In genomic region chr3:131804565-131805133, GRCh38 we compare ENCODE assay signal across 25 cellular contexts.
DNase-seq lines count a peak whose midpoint lies in the region; ATAC-seq, FAIRE-seq and TF ChIP-seq lines count a peak whose summit lies in the region.
"Had no signal": no experiment of that assay in that cellular context is flagged by ENCODE, and none has a peak within 500 bp of the region (broad histone marks: within the 10 kb centered on the region; RNA-seq: fewer than 3 reads in every experiment).

No MANE protein-coding gene starts in this region.

- WGBS in A549 (ENCODE audit: missing lambda C conversion rate), result 83% methylated on average over 3 of the region's 3 CpGs
- no CpG with 5 or more reads among the region's 3 CpGs for WGBS in IMR-90 (ENCODE audit: extremely low coverage in 2 of 2, insufficient read length in 1 of 2), 2 experiments

- no peak overlapping the region for H4K8ac ChIP-seq in IMR-90 (ENCODE audit: low read depth in 2 of 2, low read length in 2 of 2)

- no peak for TF ChIP-seq POLR2A in A549 (IDR thresholded peaks at IDR 0.05; ENCODE audit: low read length)
- TF ChIP-seq POLR2A in IMR-90 (IDR thresholded peaks at IDR 0.05; ENCODE audit: low read depth, low read length), result no peak

- H3K4ac ChIP-seq in IMR-90 (ENCODE audit: low read depth, low read length), result no peak overlapping the region

- H3K18ac ChIP-seq in IMR-90 (ENCODE audit: low read depth, low read length), result no peak overlapping the region

- DNase-seq in A549 (ENCODE audit: low read depth in 1 of 2, low spot score in 1 of 2) (no peak), IMR-90 (no peak), cardiac fibroblast (ENCODE audit: low read depth in 2 of 2) (peak; percentile 1 to 46), left ventricle myocardium inferior (peak; percentile 62), NCI-H2029 (lab: John Stamatoyannopoulos, UW) (no peak), SK-N-DZ (ENCODE audit: low spot score) (no peak), GM10266 (ENCODE audit: extremely low spot score) (no peak)
- DNase-seq: activated CD4-positive, alpha-beta T cell treated with anti-CD3 and anti-CD28 coated beads, Interleukin-2, amount 50 U/mL, for 48 hours; activated CD8-positive, alpha-beta memory T cell treated with anti-CD3 and anti-CD28 coated beads, Interleukin-2, amount 50 U/mL, for 4 hours; aorta; DMS53; GOT3; kidney; NCI-H187; NCI-H69; psoas muscle; T-helper 9 cell had no signal

- no TSS peak for BruUV-seq in IMR-90 (replicated peaks; lab: Mats Ljungman, UMichigan)

- CTCF ChIA-PET in A549 (lab: Yijun Ruan, JAX) (interaction anchor here (1.8 to 2.4 kb wide), 2 partner anchors 225 kb away, joined by 5 read pairs; no protein-coding TSS in a partner anchor), IMR-90 (lab: Yijun Ruan, JAX) (no interaction called here)

- H2BK15ac ChIP-seq in IMR-90 (ENCODE audit: low read depth, low read length), result no peak overlapping the region

- H2AK5ac ChIP-seq in IMR-90 (ENCODE audit: low read depth, low read length), result no peak overlapping the region

- H3K36me3 ChIP-seq in IMR-90 (ENCODE audit: control insufficient read depth, insufficient read depth, low read length), result no peaks in the 10 kb centered on the region
- no peaks in the 10 kb centered on the region for H3K36me3 ChIP-seq in left ventricle myocardium inferior
- H3K36me3 ChIP-seq: BLaER1, neutrophil had no signal

- no peak for ATAC-seq in A549
- no peak for ATAC-seq in IMR-90 (ENCODE audit: low read depth)
- ATAC-seq in HG03280 (IDR thresholded peaks at IDR 0.05; ENCODE audit: unreplicated experiment), result no peak
- ATAC-seq: esophagus mucosa, psoas muscle had no signal

- H3K27me3 ChIP-seq in IMR-90 (ENCODE audit: control insufficient read depth, insufficient read depth, low read length) (no peaks in the 10 kb centered on the region), left ventricle myocardium inferior (ENCODE audit: low read depth) (no peaks in the 10 kb centered on the region)
- H3K27me3 ChIP-seq: BLaER1, neutrophil had no signal

- no peak overlapping the region for H4K5ac ChIP-seq in IMR-90 (ENCODE audit: low read depth, low read length)

- no peak overlapping the region for H3K4me2 ChIP-seq in A549
- H3K4me2 ChIP-seq in IMR-90 (ENCODE audit: low read depth, low read length), result no peak overlapping the region
- H3K4me2 ChIP-seq: BLaER1, KMS-11, smooth muscle cell had no signal

- dilution Hi-C loops in IMR-90 (cut with HindIII; ENCODE audit: low sequenced_read_pairs, unreplicated experiment), result no loop called here

- in situ Hi-C loops in IMR-90 (cut with MboI; ENCODE audit: low sequenced_read_pairs), result no loop called here

- H3K9me3 ChIP-seq in A549 (no peaks in the 10 kb centered on the region), IMR-90 (ENCODE audit: control insufficient read depth, insufficient read depth, low read length) (no peaks in the 10 kb centered on the region), left ventricle myocardium inferior (replicated peaks) (no peaks in the 10 kb centered on the region)
- H3K9me3 ChIP-seq: BLaER1, neutrophil, psoas muscle had no signal

- H2BK120ac ChIP-seq in IMR-90 (ENCODE audit: low read depth, low read length), result no peak overlapping the region

- TF ChIP-seq EP300 in A549 (IDR thresholded peaks at IDR 0.05), result no peak

- H3K4me1 ChIP-seq in A549 (no peaks in the 10 kb centered on the region), IMR-90 (ENCODE audit: control insufficient read depth, insufficient read depth, low read length) (no peaks in the 10 kb centered on the region), left ventricle myocardium inferior (peaks cover 36% of the 10 kb centered on the region)
- H3K4me1 ChIP-seq: psoas muscle had no signal

- TF ChIP-seq RAD21 in A549 (conservative IDR thresholded peaks at IDR 0.05 in 1 of 2, IDR thresholded peaks at IDR 0.05 in 1 of 2) (no peak), IMR-90 (IDR thresholded peaks at IDR 0.05; ENCODE audit: low read length) (no peak)

- H3K4me3 ChIP-seq in A549 (no peak overlapping the region), IMR-90 (ENCODE audit: insufficient read depth, low read depth, low read length) (no peak overlapping the region), cardiac fibroblast (replicated peaks in 1 of 2; ENCODE audit: low read depth in 2 of 2, low read length in 2 of 2) (no peak overlapping the region), left ventricle myocardium inferior (peak overlapping the region; percentile 59)
- H3K4me3 ChIP-seq: BLaER1, psoas muscle, smooth muscle cell had no signal

- H3K79me1 ChIP-seq in IMR-90 (ENCODE audit: low read depth in 1 of 2, low read length in 2 of 2), result no peaks in the 10 kb centered on the region

- H3K9ac ChIP-seq in IMR-90 (ENCODE audit: low read depth, low read length), result no peak overlapping the region
- H3K9ac ChIP-seq: BLaER1, KMS-11 had no signal

- FAIRE-seq in A549 (lab: Jason Lieb, UNC), result no peak
- FAIRE-seq: G401.6, kidney had no signal

- H4K20me1 ChIP-seq in IMR-90 (ENCODE audit: insufficient read depth, low read length), result no peaks in the 10 kb centered on the region
- H4K20me1 ChIP-seq: BLaER1 had no signal

- no peak overlapping the region for H2AFZ ChIP-seq in IMR-90 (replicated peaks; ENCODE audit: low read length, poor library complexity)

- no peaks in the 10 kb centered on the region for H3K9me1 ChIP-seq in IMR-90 (ENCODE audit: insufficient read depth, low read length)

- POLR2A ChIA-PET in A549 (lab: Yijun Ruan, JAX), result no interaction called here
- POLR2A ChIA-PET in IMR-90 (lab: Charles Lee; ENCODE audit: unreplicated experiment), result no interaction called here

- TF ChIP-seq CTCF in A549 (IDR thresholded peaks at IDR 0.05) (no peak), IMR-90 (conservative IDR thresholded peaks at IDR 0.05; ENCODE audit: low read depth, low read length) (no peak), cardiac fibroblast (IDR thresholded peaks at IDR 0.05; ENCODE audit: low read depth, low read length) (no peak), left ventricle myocardium inferior (IDR thresholded peaks at IDR 0.05; ENCODE audit: borderline replicate concordance) (no peak), GM10266 (IDR thresholded peaks at IDR 0.05; ENCODE audit: control insufficient read depth, insufficient read depth, low read depth, missing control alignments) (no peak)

- H3K56ac ChIP-seq in IMR-90 (ENCODE audit: extremely low read depth, insufficient read depth, low read length), result no peak overlapping the region

- no peak overlapping the region for H3K14ac ChIP-seq in IMR-90 (replicated peaks; ENCODE audit: low read depth, low read length)

- intact Hi-C loops in IMR-90 (cut with micrococcal nuclease), result no loop called here
- intact Hi-C loops in left ventricle myocardium inferior (cut with micrococcal nuclease), result no loop called here

- H2BK20ac ChIP-seq in IMR-90 (ENCODE audit: low read depth, low read length), result no peak overlapping the region

- H2BK5ac ChIP-seq in IMR-90 (ENCODE audit: low read depth, low read length, poor library complexity, severe bottlenecking), result no peak overlapping the region

- H3K23ac ChIP-seq in IMR-90 (ENCODE audit: low read depth, low read length), result no peak overlapping the region

- H2AK9ac ChIP-seq in IMR-90 (replicated peaks; ENCODE audit: low read depth, low read length, poor library complexity), result no peak overlapping the region

- H4K91ac ChIP-seq in IMR-90 (ENCODE audit: insufficient read depth, low read depth, low read length), result no peak overlapping the region

- H3K27ac ChIP-seq in A549, result no peak overlapping the region
- no peak overlapping the region for H3K27ac ChIP-seq in IMR-90 (ENCODE audit: insufficient read depth, low read length)
- H3K27ac ChIP-seq in left ventricle myocardium inferior (replicated peaks), result peak overlapping the region; percentile 72
- H3K27ac ChIP-seq: BLaER1, KMS-11, neutrophil, psoas muscle, RWPE1 had no signal

TF ChIP-seq in A549, 52 proteins besides CTCF, POLR2A, EP300 and RAD21:
- no peak for TF ChIP-seq NR3C1 (IDR thresholded peaks at IDR 0.05)
- no peak for TF ChIP-seq EHF (CRISPR knock-in tag; IDR thresholded peaks at IDR 0.05)
- no peak for TF ChIP-seq ATOH8 (CRISPR knock-in tag; IDR thresholded peaks at IDR 0.05; ENCODE audit: low read depth)
- no peak for TF ChIP-seq FOSB (CRISPR knock-in tag; IDR thresholded peaks at IDR 0.05)
- TF ChIP-seq MAFK (IDR thresholded peaks at IDR 0.05; ENCODE audit: partially characterized antibody), result peak; percentile 84

TF ChIP-seq in IMR-90, 13 proteins besides CTCF, POLR2A, EP300 and RAD21:
- TF ChIP-seq CHD1 (IDR thresholded peaks at IDR 0.05; ENCODE audit: low read depth, low read length) (no peak), MAFK (IDR thresholded peaks at IDR 0.05; ENCODE audit: low read depth, low read length) (peak; percentile 78)
TF ChIP-seq in IMR-90: peak in this region for 1.

Comparison
In these comparisons a context has a peak if more than half of its experiments do, and no peak if none do; other contexts are left out.
1. DNase-seq: peak in cardiac fibroblast (2 of 2) and left ventricle myocardium inferior (single experiment); none in A549 (0 of 2), IMR-90 (single experiment), NCI-H2029 (single experiment), SK-N-DZ (single experiment) and GM10266 (single experiment).